Comparison of ENCODE assay signal across 8 cellular contexts in genomic region chr19:39390460-39390758, GRCh38. TPM values are rescaled to one million over a fixed set of nuclear protein-coding genes. Genes with fewer than 3 reads are reported as not detected.
DNase-seq lines count a peak whose midpoint lies in the region; ATAC-seq lines count a peak whose summit lies in the region.

No MANE protein-coding gene starts in this region.

- H3K27me3 ChIP-seq in H7 (ENCODE audit: control insufficient read depth, insufficient read depth, low read length) (no peaks in the 10 kb centered on the region), duodenal mucosa (ENCODE audit: control insufficient read depth in 1 of 2, insufficient read depth in 2 of 2, low read length in 2 of 2) (no peaks in the 10 kb centered on the region)

- H3K9ac ChIP-seq in duodenal mucosa (ENCODE audit: low read depth in 1 of 2, low read length in 2 of 2): peak overlapping the region; percentile 99 to 100

- WGBS in urinary bladder: under 1% methylated on average over 11 of the region's 11 CpGs

- H3K27me3 Mint-ChIP-seq in naive thymus-derived CD8-positive, alpha-beta T cell: no peaks in the 10 kb centered on the region

- peak overlapping the region; percentile 76 for H3K4me3 ChIP-seq in H7 (ENCODE audit: insufficient read depth, low read depth, low read length)
- peak overlapping the region; percentile 94 to 96 for H3K4me3 ChIP-seq in duodenal mucosa (ENCODE audit: low read depth in 1 of 2, low read length in 2 of 2)
- peak overlapping the region; percentile 61 for H3K4me3 ChIP-seq in urinary bladder (ENCODE audit: low read depth, low read length)

- peak overlapping the region; percentile 95 to 98 (median 98) for H3K4me3 Mint-ChIP-seq in naive thymus-derived CD8-positive, alpha-beta T cell

- H3K4me1 ChIP-seq in duodenal mucosa (ENCODE audit: control insufficient read depth in 1 of 2, insufficient read depth in 2 of 2, low read length in 2 of 2): peaks cover 16 to 26% of the 10 kb centered on the region in 2 donors
- H3K4me1 ChIP-seq in urinary bladder (ENCODE audit: insufficient read depth): no peaks in the 10 kb centered on the region

- H3K36me3 ChIP-seq in H7 (replicated peaks; ENCODE audit: control insufficient read depth, insufficient read depth, low read length) (peaks cover 22% of the 10 kb centered on the region), duodenal mucosa (ENCODE audit: control insufficient read depth in 1 of 2, insufficient read depth in 2 of 2, low read length in 2 of 2) (peaks cover 33 to 51% of the 10 kb centered on the region in 2 donors), urinary bladder (ENCODE audit: insufficient read depth) (no peaks in the 10 kb centered on the region)

- H3K9me3 Mint-ChIP-seq in naive thymus-derived CD8-positive, alpha-beta T cell: no peaks in the 10 kb centered on the region

- H3K9me3 ChIP-seq in duodenal mucosa (ENCODE audit: control insufficient read depth in 1 of 2, low read length in 2 of 2): no peaks in the 10 kb centered on the region

- no peak for ATAC-seq in naive thymus-derived CD8-positive, alpha-beta T cell
- ATAC-seq in HG03342 (IDR thresholded peaks at IDR 0.05; ENCODE audit: unreplicated experiment) (no peak), GM19397 (IDR thresholded peaks at IDR 0.05; ENCODE audit: unreplicated experiment) (no peak), GM19324 (IDR thresholded peaks at IDR 0.05; ENCODE audit: low FRiP score, unreplicated experiment) (no peak)

- peak overlapping the region; percentile 94 to 100 (median 100) for H3K27ac Mint-ChIP-seq in naive thymus-derived CD8-positive, alpha-beta T cell

- POLR2A ChIA-PET in naive thymus-derived CD8-positive, alpha-beta T cell (lab: Charles Lee): interaction anchor here (0.6 to 4.6 kb wide), 13 partner anchors 15 to 1956 kb away, joined by 3 to 118 read pairs (median 15); partner anchors contain the start of genes EID2B, GMFG, PLEKHG2 and RPS16

- H3K27ac ChIP-seq in duodenal mucosa (ENCODE audit: low read depth, low read length) (peak overlapping the region; percentile 98), urinary bladder (ENCODE audit: low read depth) (peak overlapping the region; percentile 96)

- H3K4me1 Mint-ChIP-seq in naive thymus-derived CD8-positive, alpha-beta T cell: peaks cover 15 to 56% (median 48%) of the 10 kb centered on the region in 4 donors

- DNase-seq in H7 (no peak), T-helper 22 cell (ENCODE audit: low read depth) (peak; percentile 80)
- DNase-seq in naive thymus-derived CD8-positive, alpha-beta T cell: peak in 7 of 10 donors; percentile 62 to 93 (median 89)

- peaks cover 0 to 68% (median 19%) of the 10 kb centered on the region in 3 donors for H3K36me3 Mint-ChIP-seq in naive thymus-derived CD8-positive, alpha-beta T cell

RNA-seq across cellular contexts. Expression of gene PAF1, which starts 0.5 kb away (rescaled TPM):
- 20.7 and 21.6 TPM in 2 replicates for total RNA-seq in H7 (2014; rRNA removed; shearing (Covaris generic))
- total RNA-seq in naive thymus-derived CD8-positive, alpha-beta T cell: 10 to 100 TPM; 44.4 to 47.4 TPM
- polyA plus RNA-seq in naive thymus-derived CD8-positive, alpha-beta T cell: 10 to 100 TPM; 30.7 to 53.0 (median 43.8) TPM
- total RNA-seq in urinary bladder: 11.7 TPM
- polyA plus RNA-seq in urinary bladder: 52.8 TPM

RNA-seq across cellular contexts. Expression of gene MED29, which starts 0.8 kb away (rescaled TPM):
- total RNA-seq in H7 (2014; rRNA removed; shearing (Covaris generic)): 38.2 and 41.6 TPM in 2 replicates
- total RNA-seq in naive thymus-derived CD8-positive, alpha-beta T cell: 10 to 100 TPM; 53.8 to 59.0 TPM
- polyA plus RNA-seq in naive thymus-derived CD8-positive, alpha-beta T cell: 10 to 100 TPM; 48.1 to 71.4 (median 59.6) TPM
- total RNA-seq in urinary bladder: 14.8 TPM
- polyA plus RNA-seq in urinary bladder: 50.0 TPM

RNA-seq across cellular contexts. Expression of gene ZFP36, which starts 16.2 kb away (rescaled TPM):
- 2.2 and 6.4 TPM in 2 replicates for total RNA-seq in H7 (2014; rRNA removed; shearing (Covaris generic))
- total RNA-seq in naive thymus-derived CD8-positive, alpha-beta T cell: 100 to 1,000 TPM; 184 to 188 TPM
- polyA plus RNA-seq in naive thymus-derived CD8-positive, alpha-beta T cell: 100 to 1,000 TPM in 2 of 3 donors, 10 to 100 TPM in 1; 70.4 to 137 (median 109) TPM
- total RNA-seq in urinary bladder: 13.0 TPM
- polyA plus RNA-seq in urinary bladder: 759 TPM

RNA-seq across cellular contexts. Expression of gene PLEKHG2, which starts 22.1 kb away (rescaled TPM):
- total RNA-seq in H7 (2014; rRNA removed; shearing (Covaris generic)): 34.2 and 90.9 TPM in 2 replicates
- total RNA-seq in naive thymus-derived CD8-positive, alpha-beta T cell: 10 to 100 TPM; 14.3 to 23.8 TPM
- polyA plus RNA-seq in naive thymus-derived CD8-positive, alpha-beta T cell: 1 to 10 TPM; 4.2 to 5.0 (median 4.8) TPM
- total RNA-seq in urinary bladder: 28.9 TPM
- 30.5 TPM for polyA plus RNA-seq in urinary bladder

RNA-seq across cellular contexts. Expression of gene RPS16, which starts 45.3 kb away (rescaled TPM):
- total RNA-seq in H7 (2014; rRNA removed; shearing (Covaris generic)): 42.4 and 55.8 TPM in 2 replicates
- total RNA-seq in naive thymus-derived CD8-positive, alpha-beta T cell: 1,000 to 10,000 TPM; 3,730 to 3,760 TPM
- 1,000 to 10,000 TPM; 2,588 to 2,812 (median 2,742) TPM for polyA plus RNA-seq in naive thymus-derived CD8-positive, alpha-beta T cell
- 27.7 TPM for total RNA-seq in urinary bladder
- 3,259 TPM for polyA plus RNA-seq in urinary bladder

Comparison
In these comparisons a context has a peak if more than half of its experiments do, and no peak if none do; other contexts are left out.
1. RNA of gene ZFP36, which starts 16.2 kb away (total RNA-seq): 184 to 188 TPM in naive thymus-derived CD8-positive, alpha-beta T cell; 13.0 TPM in urinary bladder (single experiment) and 2.2 to 6.4 TPM in H7; every median in the first group is over 10 times any median in the second.
2. Peak in every context shown above with its lines, with median percentiles within 50 percentile points of each other: H3K4me3 ChIP-seq.